8 cellular contexts compared by ENCODE assay signal in the genomic region with DNA sequence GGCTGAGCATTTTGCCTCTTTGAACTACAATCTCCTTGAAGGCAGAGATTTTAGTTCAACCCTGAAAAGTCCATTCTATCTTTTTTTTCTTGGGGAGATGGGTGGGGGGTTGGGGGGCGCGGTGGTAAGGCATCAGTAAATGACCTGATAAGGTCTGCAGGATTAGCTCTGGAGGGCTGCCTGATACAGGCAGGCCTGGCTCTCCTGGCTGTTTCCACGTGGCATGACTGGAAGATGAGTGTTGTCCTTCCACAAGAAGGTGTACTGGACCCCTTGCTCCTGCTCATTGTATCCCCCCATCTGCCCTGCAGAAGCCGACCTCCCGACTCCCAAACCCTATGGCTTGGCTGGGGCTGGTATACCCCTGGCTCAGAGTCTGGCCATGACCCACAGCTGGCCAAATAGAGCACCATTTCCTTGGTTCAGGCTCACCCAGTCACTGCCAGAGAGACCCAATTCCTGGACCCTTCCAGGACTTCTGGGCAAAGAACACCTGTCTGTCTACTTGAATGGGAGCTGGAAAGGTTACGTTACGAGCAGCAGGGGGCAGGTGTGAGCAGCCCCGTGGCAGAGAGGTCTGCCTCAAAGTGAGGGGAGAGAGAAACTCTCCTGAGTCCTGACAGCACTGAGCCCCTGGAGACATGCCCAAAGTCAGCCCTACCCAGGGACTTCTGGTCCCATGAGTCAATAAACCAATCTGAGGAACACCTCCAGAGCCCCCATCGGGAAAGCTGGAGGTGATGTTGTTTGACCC. TPM values are rescaled to one million over a fixed set of nuclear protein-coding genes. Genes with fewer than 3 reads are reported as not detected.
DNase-seq lines count a peak whose midpoint lies in the region; ATAC-seq and TF ChIP-seq lines count a peak whose summit lies in the region.

No MANE protein-coding gene starts in this region.

- H3K9me3 Mint-ChIP-seq in naive thymus-derived CD8-positive, alpha-beta T cell = no peaks in the 10 kb centered on the region

- H3K4me1 ChIP-seq in left ventricle myocardium inferior (peaks cover 94% of the 10 kb centered on the region), colonic mucosa (peaks cover 40% of the 10 kb centered on the region)

- H3K4me1 Mint-ChIP-seq in naive thymus-derived CD8-positive, alpha-beta T cell = peaks cover 25 to 88% (median 74%) of the 10 kb centered on the region in 4 donors

- H3K27ac ChIP-seq in left ventricle myocardium inferior (replicated peaks) (peak overlapping the region; percentile 93), WERI-Rb-1 (no peak overlapping the region), colonic mucosa (no peak overlapping the region)

- no peaks in the 10 kb centered on the region for H3K27me3 Mint-ChIP-seq in naive thymus-derived CD8-positive, alpha-beta T cell

- H3K36me3 ChIP-seq in left ventricle myocardium inferior (no peaks in the 10 kb centered on the region), WERI-Rb-1 (no peaks in the 10 kb centered on the region), colonic mucosa (no peaks in the 10 kb centered on the region)

- POLR2A ChIA-PET in naive thymus-derived CD8-positive, alpha-beta T cell (lab: Charles Lee) = interaction anchor here (0.6 to 11.2 kb wide), 3 partner anchors 16 to 333 kb away, joined by 3 to 269 read pairs (median 7); partner anchors contain the start of gene DHRS3

- TF ChIP-seq CTCF in left ventricle myocardium inferior (IDR thresholded peaks at IDR 0.05; ENCODE audit: borderline replicate concordance) (peak; percentile 58), WERI-Rb-1 (IDR thresholded peaks at IDR 0.05; ENCODE audit: low read depth, low read length) (peak; percentile 79), colonic mucosa (IDR thresholded peaks at IDR 0.05) (peak; percentile 49)

- peak overlapping the region in 9 of 10 donors; percentile 31 to 88 (median 67) for H3K27ac Mint-ChIP-seq in naive thymus-derived CD8-positive, alpha-beta T cell

- no peak overlapping the region for H3K4me3 ChIP-seq in left ventricle myocardium inferior
- no peak overlapping the region for H3K4me3 ChIP-seq in WERI-Rb-1 (ENCODE audit: low read depth, low read length)
- no peak overlapping the region for H3K4me3 ChIP-seq in colonic mucosa

- no peak overlapping the region for H3K4me3 Mint-ChIP-seq in naive thymus-derived CD8-positive, alpha-beta T cell

- peaks cover 0 to 11% (median 0%) of the 10 kb centered on the region in 3 donors for H3K36me3 Mint-ChIP-seq in naive thymus-derived CD8-positive, alpha-beta T cell

- no peak overlapping the region for H3K9ac ChIP-seq in colonic mucosa (ENCODE audit: low read depth in 2 of 2, low read length in 2 of 2)

- intact Hi-C loops in left ventricle myocardium inferior (cut with micrococcal nuclease) (loop anchor here (2.0 kb wide), 1 partner anchor 14 kb away; no protein-coding TSS in a partner anchor), left cardiac atrium (cut with DNase I) (no loop called here), colonic mucosa (cut with DNase I) (no loop called here), sciatic nerve (cut with DNase I) (no loop called here)

- no peaks in the 10 kb centered on the region for H3K27me3 ChIP-seq in left ventricle myocardium inferior (ENCODE audit: low read depth)
- no peaks in the 10 kb centered on the region for H3K27me3 ChIP-seq in WERI-Rb-1 (ENCODE audit: insufficient read depth, low read depth, severe bottlenecking)
- H3K27me3 ChIP-seq in colonic mucosa = no peaks in the 10 kb centered on the region

- DNase-seq in left ventricle myocardium inferior = no peak
- no peak for DNase-seq in left cardiac atrium
- DNase-seq in WERI-Rb-1 = peak; percentile 48
- DNase-seq in colonic mucosa = peak; percentile 69
- peak; percentile 46 to 78 (median 60) for DNase-seq in naive thymus-derived CD8-positive, alpha-beta T cell
- no peak for DNase-seq in NCI-H1048 (lab: John Stamatoyannopoulos, UW)
- DNase-seq in sciatic nerve (ENCODE audit: low spot score) = no peak

- H3K9me3 ChIP-seq in left ventricle myocardium inferior (replicated peaks) = no peaks in the 10 kb centered on the region
- H3K9me3 ChIP-seq in WERI-Rb-1 (ENCODE audit: severe bottlenecking) = no peaks in the 10 kb centered on the region
- no peaks in the 10 kb centered on the region for H3K9me3 ChIP-seq in colonic mucosa

- ATAC-seq in left cardiac atrium (no peak), GM21360 (IDR thresholded peaks at IDR 0.05; ENCODE audit: unreplicated experiment) (no peak), sciatic nerve (no peak)
- peak; percentile 56 to 71 for ATAC-seq in naive thymus-derived CD8-positive, alpha-beta T cell

RNA-seq across cellular contexts. Expression of gene DHRS3, which starts 17.0 kb away (rescaled TPM):
- 89.7 TPM for total RNA-seq in left ventricle myocardium inferior
- total RNA-seq in left cardiac atrium = 100 to 1,000 TPM in 1 of 2 donors, 10 to 100 TPM in 1; 74.3 to 106 TPM
- total RNA-seq in colonic mucosa = 100 to 1,000 TPM in 1 of 2 donors, 10 to 100 TPM in 1; 69.6 to 120 TPM
- 10 to 100 TPM; 86.4 to 91.0 TPM for total RNA-seq in naive thymus-derived CD8-positive, alpha-beta T cell
- polyA plus RNA-seq in naive thymus-derived CD8-positive, alpha-beta T cell = 10 to 100 TPM; 17.7 to 31.0 (median 20.4) TPM
- total RNA-seq in sciatic nerve = 271 TPM

RNA-seq across cellular contexts. Expression of gene AADACL4, which starts 42.8 kb away (rescaled TPM):
- not detected for total RNA-seq in left ventricle myocardium inferior
- total RNA-seq in left cardiac atrium = not detected
- total RNA-seq in colonic mucosa = not detected
- total RNA-seq in naive thymus-derived CD8-positive, alpha-beta T cell = not detected
- polyA plus RNA-seq in naive thymus-derived CD8-positive, alpha-beta T cell = not detected
- total RNA-seq in sciatic nerve = not detected

Comparison
In these comparisons a context has a peak if more than half of its experiments do, and no peak if none do; other contexts are left out.
1. DNase-seq: peak in WERI-Rb-1 (single experiment), colonic mucosa (single experiment) and naive thymus-derived CD8-positive, alpha-beta T cell (10 of 10); none in left ventricle myocardium inferior (single experiment), left cardiac atrium (single experiment), NCI-H1048 (single experiment) and sciatic nerve (single experiment).
2. ATAC-seq: peak in naive thymus-derived CD8-positive, alpha-beta T cell (2 of 2); none in left cardiac atrium (0 of 2), GM21360 (single experiment) and sciatic nerve (single experiment).
3. Peak in every context shown above with its lines, with median percentiles within 50 percentile points of each other: CTCF ChIP-seq.